In the genomic region with DNA sequence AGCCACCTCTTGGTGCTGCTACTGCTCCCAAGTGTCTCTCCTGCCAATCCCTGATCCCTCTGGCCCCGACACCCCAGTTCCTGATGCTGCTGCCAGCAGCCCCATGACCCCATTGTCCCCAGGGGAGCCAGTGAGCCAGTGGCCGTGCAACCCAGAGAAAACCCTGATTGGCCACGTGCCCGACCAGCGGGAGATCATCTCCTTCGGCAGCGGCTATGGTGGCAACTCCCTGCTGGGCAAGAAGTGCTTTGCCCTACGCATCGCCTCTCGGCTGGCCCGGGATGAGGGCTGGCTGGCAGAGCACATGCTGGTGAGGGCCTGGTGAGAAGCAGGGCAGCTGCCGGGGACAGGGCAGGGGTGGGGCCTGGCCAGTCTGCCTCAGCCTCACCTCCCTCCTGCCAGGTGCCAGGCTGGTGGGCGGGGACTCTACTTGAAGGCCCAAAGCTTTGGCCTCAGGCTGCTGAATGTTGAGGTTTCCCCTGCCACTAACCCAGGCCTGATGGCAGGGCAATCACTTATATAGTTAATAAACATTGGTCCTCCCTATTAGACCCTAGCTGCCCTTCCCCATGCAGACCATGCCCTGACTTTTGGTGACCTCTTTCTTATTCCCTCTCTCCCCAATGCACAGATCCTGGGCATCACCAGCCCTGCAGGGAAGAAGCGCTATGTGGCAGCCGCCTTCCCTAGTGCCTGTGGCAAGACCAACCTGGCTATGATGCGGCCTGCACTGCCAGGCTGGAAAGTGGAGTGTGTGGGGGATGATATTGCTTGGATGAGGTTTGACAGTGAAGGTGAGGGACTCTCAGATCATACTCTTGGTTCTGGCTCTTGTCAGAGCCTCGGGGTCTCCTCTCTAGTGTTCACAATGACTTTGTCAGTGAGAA, we compare ENCODE assay signal across 1 cellular context.
TF ChIP-seq lines count a peak whose summit lies in the region.

No MANE protein-coding gene starts in this region.

TF ChIP-seq in HEK293, 187 proteins besides CTCF, POLR2A, EP300 and RAD21 (continued from another document):
- no peak for TF ChIP-seq ZNF114 (tag by site-specific recombination; IDR thresholded peaks at IDR 0.05)
- TF ChIP-seq ZNF148 (tag by site-specific recombination; IDR thresholded peaks at IDR 0.05; ENCODE audit: borderline replicate concordance) = no peak
- no peak for TF ChIP-seq MEIS1 (CRISPR knock-in tag; IDR thresholded peaks at IDR 0.05; ENCODE audit: borderline replicate concordance)
